ENCODE assay signal across 8 cellular contexts in the genomic region with DNA sequence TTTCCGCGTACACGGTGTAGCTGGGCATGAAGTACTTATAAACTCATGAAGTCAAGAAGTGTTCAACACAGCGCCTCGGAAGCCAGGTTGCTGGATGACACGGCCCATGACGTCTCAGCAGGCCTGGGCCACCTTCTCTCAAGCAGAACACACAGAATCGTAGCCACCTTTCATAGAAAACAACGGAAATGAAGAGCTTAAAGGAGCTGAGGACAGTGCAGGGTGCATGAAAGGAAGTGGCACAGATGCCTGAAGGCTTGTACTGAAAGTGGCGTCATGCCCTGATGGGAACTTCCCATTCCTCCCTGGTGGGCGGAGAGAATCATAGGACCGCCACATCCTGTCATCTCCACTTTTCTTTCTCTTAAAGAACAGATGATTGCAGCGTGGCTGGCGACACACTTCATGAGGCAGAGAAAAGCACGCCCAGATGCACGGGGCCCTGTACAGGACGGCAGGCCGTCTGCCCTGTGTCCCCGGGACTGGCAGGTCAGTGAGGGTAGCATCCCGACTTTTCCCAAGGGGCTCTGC. TPM values are rescaled to one million over a fixed set of nuclear protein-coding genes. Genes with fewer than 3 reads are reported as not detected.
DNase-seq lines count a peak whose midpoint lies in the region; ATAC-seq, FAIRE-seq and TF ChIP-seq lines count a peak whose summit lies in the region.

No MANE protein-coding gene starts in this region.

- no peak overlapping the region for H3K9ac ChIP-seq in HepG2 (ENCODE audit: insufficient read depth, low read depth, low read length)

- no peak for TF ChIP-seq EP300 in HepG2 (IDR thresholded peaks at IDR 0.05; ENCODE audit: low read depth in 2 of 2, low read length in 2 of 2)
- no peak for TF ChIP-seq EP300 in HepG2 (CRISPR knock-in tag; IDR thresholded peaks at IDR 0.05; ENCODE audit: borderline replicate concordance)

- in situ Hi-C loops in HepG2 (cut with HindIII; ENCODE audit: extremely low pct_ligation_motif_present, low pct_unique_long_range_greater_than_20kb) (no loop called here), gastrocnemius medialis (cut with MboI; ENCODE audit: low sequenced_read_pairs in 4 of 4) (no loop called here)

- no peaks in the 10 kb centered on the region for H3K36me3 ChIP-seq in right lobe of liver
- H3K36me3 ChIP-seq in HepG2 (replicated peaks in 1 of 2; ENCODE audit: control insufficient read depth in 1 of 2, insufficient read depth in 2 of 2, low read length in 2 of 2): peaks cover 0 to 6% of the 10 kb centered on the region in 2 experiments; a peak in 4 of 5 replicates
- no peaks in the 10 kb centered on the region for H3K36me3 ChIP-seq in gastrocnemius medialis

- ATAC-seq in right lobe of liver (peak; percentile 38 to 72 (median 56)), HepG2 (no peak), HG03280 (IDR thresholded peaks at IDR 0.05; ENCODE audit: unreplicated experiment) (peak; percentile 64), gastrocnemius medialis (no peak)

- peaks cover 13% of the 10 kb centered on the region; the same call in 1 of the 2 replicates for H4K20me1 ChIP-seq in HepG2 (ENCODE audit: insufficient read depth, low read length)

- POLR2A ChIA-PET in HepG2 (lab: Yijun Ruan, JAX): interaction anchor here (1.0 kb wide), 1 partner anchor 31 kb away, joined by 3 read pairs; the partner anchor contains the start of gene HDAC4

- no peak overlapping the region for H2AFZ ChIP-seq in HepG2 (ENCODE audit: low read length)

- CTCF ChIA-PET in HepG2 (lab: Yijun Ruan, JAX; ENCODE audit: low intra/inter-chr PET ratio, low total read pairs): no interaction called here

- TF ChIP-seq POLR2A in right lobe of liver (IDR thresholded peaks at IDR 0.05) (no peak), HepG2 (IDR thresholded peaks at IDR 0.05; ENCODE audit: insufficient read depth in 1 of 2, low read depth in 2 of 2, low read length in 2 of 2) (no peak), gastrocnemius medialis (IDR thresholded peaks at IDR 0.05) (no peak)

- WGBS in right lobe of liver (ENCODE audit: insufficient coverage, low coverage, low lambda C conversion rate, missing lambda C conversion rate): 59% methylated on average over 15 of the region's 20 CpGs
- 97% methylated on average over 20 of the region's 20 CpGs for WGBS in HepG2 (ENCODE audit: low lambda C conversion rate)

- H3K9me3 ChIP-seq in right lobe of liver (no peaks in the 10 kb centered on the region), HepG2 (ENCODE audit: low read length) (no peaks in the 10 kb centered on the region), gastrocnemius medialis (no peaks in the 10 kb centered on the region)

- FAIRE-seq in HepG2 (lab: Jason Lieb, UNC): no peak

- H3K4me1 ChIP-seq in right lobe of liver (no peaks in the 10 kb centered on the region), HepG2 (ENCODE audit: insufficient read depth, low read length) (no peaks in the 10 kb centered on the region), gastrocnemius medialis (no peaks in the 10 kb centered on the region)

- BruUV-seq in HepG2 (replicated peaks; lab: Mats Ljungman, UMichigan): no TSS peak

- H3K4me3 ChIP-seq in right lobe of liver (no peak overlapping the region), HepG2 (replicated peaks in 1 of 3; ENCODE audit: insufficient read depth in 1 of 3, low read depth in 2 of 3, low read length in 3 of 3) (no peak overlapping the region), foreskin fibroblast (ENCODE audit: low read depth in 1 of 2, low read length in 2 of 2) (no peak overlapping the region), gastrocnemius medialis (no peak overlapping the region)

- TF ChIP-seq RAD21 in HepG2 (CRISPR knock-in tag; IDR thresholded peaks at IDR 0.05): no peak

- TF ChIP-seq CTCF in right lobe of liver (IDR thresholded peaks at IDR 0.05) (no peak), HepG2 (CRISPR knock-in tag; IDR thresholded peaks at IDR 0.05) (no peak), foreskin fibroblast (IDR thresholded peaks at IDR 0.05; ENCODE audit: low read depth, low read length) (no peak), gastrocnemius medialis (IDR thresholded peaks at IDR 0.05 in 4 of 5, conservative IDR thresholded peaks at IDR 0.05 in 1 of 5) (no peak)

- intact Hi-C loops in right lobe of liver (cut with DNase I) (no loop called here), HepG2 (cut with micrococcal nuclease; ENCODE audit: unreplicated experiment) (loop anchor here (1.0 kb wide), 1 partner anchor 14 kb away; no protein-coding TSS in a partner anchor), gastrocnemius medialis (cut with DNase I; ENCODE audit: low total_unique reads) (no loop called here)

- no peaks in the 10 kb centered on the region for H3K27me3 ChIP-seq in right lobe of liver
- no peaks in the 10 kb centered on the region for H3K27me3 ChIP-seq in HepG2 (ENCODE audit: control insufficient read depth in 1 of 2, insufficient read depth in 2 of 2, low read length in 2 of 2)
- no peaks in the 10 kb centered on the region for H3K27me3 ChIP-seq in gastrocnemius medialis

- peaks cover 11% of the 10 kb centered on the region for H3K79me2 ChIP-seq in HepG2 (ENCODE audit: insufficient read depth, low read length)

- H3K4me2 ChIP-seq in HepG2 (ENCODE audit: low read depth, low read length): no peak overlapping the region

- H3K27ac ChIP-seq in right lobe of liver: no peak overlapping the region
- H3K27ac ChIP-seq in HepG2 (ENCODE audit: extremely low read length, insufficient read depth, low read length): no peak overlapping the region
- H3K27ac ChIP-seq in gastrocnemius medialis: no peak overlapping the region

- peak in 2 of 3 donors; percentile 32 to 45 for DNase-seq in right lobe of liver
- DNase-seq in HepG2 (ENCODE audit: low spot score): no peak
- DNase-seq in activated CD4-positive, alpha-beta T cell treated with anti-CD3 and anti-CD28 coated beads, Interleukin-2, amount 50 U/mL, for 1 hour: peak; percentile 71
- peak; percentile 73 to 81 for DNase-seq in foreskin fibroblast
- DNase-seq in stimulated activated CD8-positive, alpha-beta memory T cell treated with anti-CD3 and anti-CD28 coated beads, Interleukin-15, amount 100 ng/mL, for 48 hours (ENCODE audit: low read depth in 2 of 2): peak; percentile 48 to 73
- no peak for DNase-seq in gastrocnemius medialis
- DNase-seq in putamen (ENCODE audit: low spot score): no peak

TF ChIP-seq in HepG2, 621 proteins besides CTCF, POLR2A, EP300 and RAD21 (continues in another document):
- no peak for TF ChIP-seq KDM2A (CRISPR knock-in tag; IDR thresholded peaks at IDR 0.05; ENCODE audit: borderline replicate concordance, low read depth)
- TF ChIP-seq, protein P1, sequence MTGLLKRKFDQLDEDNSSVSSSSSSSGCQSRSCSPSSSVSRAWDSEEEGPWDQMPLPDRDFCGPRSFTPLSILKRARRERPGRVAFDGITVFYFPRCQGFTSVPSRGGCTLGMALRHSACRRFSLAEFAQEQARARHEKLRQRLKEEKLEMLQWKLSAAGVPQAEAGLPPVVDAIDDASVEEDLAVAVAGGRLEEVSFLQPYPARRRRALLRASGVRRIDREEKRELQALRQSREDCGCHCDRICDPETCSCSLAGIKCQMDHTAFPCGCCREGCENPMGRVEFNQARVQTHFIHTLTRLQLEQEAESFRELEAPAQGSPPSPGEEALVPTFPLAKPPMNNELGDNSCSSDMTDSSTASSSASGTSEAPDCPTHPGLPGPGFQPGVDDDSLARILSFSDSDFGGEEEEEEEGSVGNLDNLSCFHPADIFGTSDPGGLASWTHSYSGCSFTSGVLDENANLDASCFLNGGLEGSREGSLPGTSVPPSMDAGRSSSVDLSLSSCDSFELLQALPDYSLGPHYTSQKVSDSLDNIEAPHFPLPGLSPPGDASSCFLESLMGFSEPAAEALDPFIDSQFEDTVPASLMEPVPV (CRISPR knock-in tag; IDR thresholded peaks at IDR 0.05): no peak
- TF ChIP-seq ZNF841 (CRISPR knock-in tag; IDR thresholded peaks at IDR 0.05; ENCODE audit: borderline replicate concordance): no peak
- no peak for TF ChIP-seq ZBTB1 (CRISPR knock-in tag; IDR thresholded peaks at IDR 0.05; ENCODE audit: borderline replicate concordance)
- no peak for TF ChIP-seq ZBTB2 (CRISPR knock-in tag; IDR thresholded peaks at IDR 0.05; ENCODE audit: low read depth)

RNA-seq across cellular contexts. Expression of gene HDAC4, which starts 31.1 kb away (rescaled TPM):
- 10 to 100 TPM in 5 of 6 experiments, 1 to 10 TPM in 1; 8.9 to 22.4 (median 14.7) TPM for total RNA-seq in right lobe of liver
- total RNA-seq in HepG2 (2016; rRNA removed; fragmentation: Illumina TruSeq; extraction: Trizol): 9.1 and 10.1 TPM in 2 replicates
- 19.0 and 23.2 TPM in 2 replicates for total RNA-seq in HepG2 (2016; cell fraction: cytosol; rRNA removed; fragmentation: Illumina TruSeq; extraction: Trizol; ENCODE audit: low read depth)
- total RNA-seq in HepG2 (2016; cell fraction: insoluble cytoplasmic fraction; rRNA removed; fragmentation: Illumina TruSeq; extraction: Trizol): 8.7 and 10.2 TPM in 2 replicates
- 8.0 and 11.2 TPM in 2 replicates for total RNA-seq in HepG2 (2016; cell fraction: membrane; rRNA removed; fragmentation: Illumina TruSeq; extraction: Trizol)
- total RNA-seq in HepG2 (2016; cell fraction: nucleus; rRNA removed; fragmentation: Illumina TruSeq; extraction: Trizol): 14.9 and 20.4 TPM in 2 replicates
- 11.5 and 11.9 TPM in 2 replicates for polyA plus RNA-seq in HepG2 (2011; rRNA removed)
- 6.8 and 7.6 TPM in 2 replicates for polyA plus RNA-seq in HepG2 (2011; cell fraction: cytosol; rRNA removed)
- polyA plus RNA-seq in HepG2 (2011; cell fraction: nucleus; rRNA removed): 60.5 and 78.4 TPM in 2 replicates
- polyA plus RNA-seq in HepG2 (2012): 8.7 and 10.7 TPM in 2 replicates
- polyA plus RNA-seq in HepG2 (2016; cell fraction: cytosol; fragmentation: Illumina TruSeq; extraction: Trizol; ENCODE audit: low read depth): 0.57 and 0.92 TPM in 2 replicates
- polyA plus RNA-seq in HepG2 (2016; cell fraction: insoluble cytoplasmic fraction; fragmentation: Illumina TruSeq; extraction: Trizol; ENCODE audit: low read depth): 5.1 and 7.0 TPM in 2 replicates
- 1.6 and 2.5 TPM in 2 replicates for polyA plus RNA-seq in HepG2 (2016; cell fraction: membrane; fragmentation: Illumina TruSeq; extraction: Trizol; ENCODE audit: low read depth)
- 12.4 and 16.1 TPM in 2 replicates for polyA plus RNA-seq in HepG2 (2016; cell fraction: nucleus; fragmentation: Illumina TruSeq; extraction: Trizol; ENCODE audit: insufficient read depth, low read depth)
- 27.5 and 29.0 TPM in 2 replicates for polyA minus RNA-seq in HepG2 (2011; rRNA and poly(A)+ RNA removed; ENCODE audit: low replicate concordance)
- 10.9 and 14.4 TPM in 2 replicates for polyA minus RNA-seq in HepG2 (2011; cell fraction: cytosol; rRNA and poly(A)+ RNA removed)
- polyA minus RNA-seq in HepG2 (2011; cell fraction: nucleus; rRNA and poly(A)+ RNA removed): 64.9 and 80.1 TPM in 2 replicates
- total RNA-seq in gastrocnemius medialis: 100 to 1,000 TPM in 2 of 4 donors, 10 to 100 TPM in 2; 23.6 to 257 (median 119) TPM

Comparison
In these comparisons a context has a peak if more than half of its experiments do, and no peak if none do; other contexts are left out.
1. ATAC-seq: peak in right lobe of liver (4 of 4) and HG03280 (single experiment); none in HepG2 (single experiment) and gastrocnemius medialis (0 of 2).
2. DNase-seq: peak in right lobe of liver (2 of 3), activated CD4-positive, alpha-beta T cell treated with anti-CD3 and anti-CD28 coated beads, Interleukin-2, amount 50 U/mL, for 1 hour (single experiment), foreskin fibroblast (2 of 2) and stimulated activated CD8-positive, alpha-beta memory T cell treated with anti-CD3 and anti-CD28 coated beads, Interleukin-15, amount 100 ng/mL, for 48 hours (2 of 2); none in HepG2 (single experiment), gastrocnemius medialis (0 of 2) and putamen (single experiment).